2 cellular contexts compared by ENCODE assay signal in the genomic region with DNA sequence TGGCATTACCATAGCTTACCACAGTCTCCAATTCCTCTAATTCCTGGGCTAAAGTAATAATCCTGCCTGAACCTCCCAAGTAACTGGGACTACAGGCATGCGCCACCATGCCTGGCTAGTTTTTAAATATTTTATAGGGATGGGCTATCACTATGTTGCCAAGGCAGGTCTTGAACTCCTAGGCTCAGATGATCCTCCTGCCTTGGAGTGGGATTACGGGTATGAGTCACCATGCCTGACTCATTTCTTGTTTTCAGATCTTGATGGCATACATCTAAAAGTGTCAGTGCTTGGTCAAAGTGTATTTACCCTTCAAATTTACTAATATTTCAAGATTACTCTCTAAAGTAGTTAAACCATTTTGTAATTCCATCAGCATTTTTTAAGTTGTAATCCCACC.
TF ChIP-seq lines count a peak whose summit lies in the region.

No MANE protein-coding gene starts in this region.

TF ChIP-seq in A549, 52 proteins besides CTCF, POLR2A, EP300 and RAD21:
- TF ChIP-seq FOSL2 (IDR thresholded peaks at IDR 0.05), result no peak
- TF ChIP-seq FOSL2 (CRISPR knock-in tag; IDR thresholded peaks at IDR 0.05), result 0 out of 2 replicates have a peak, but pooled peaks have one; percentile 35
- TF ChIP-seq NPAS2 (CRISPR knock-in tag; IDR thresholded peaks at IDR 0.05; ENCODE audit: borderline replicate concordance), result no peak

TF ChIP-seq in K562, 482 proteins besides CTCF, POLR2A, EP300 and RAD21:
- TF ChIP-seq ZNF561 (CRISPR knock-in tag; conservative IDR thresholded peaks at IDR 0.05) (no peak), SMAD4 (CRISPR knock-in tag; conservative IDR thresholded peaks at IDR 0.05) (no peak), DEAF1 (CRISPR knock-in tag; IDR thresholded peaks at IDR 0.05) (no peak), FOSL1 (tag; conservative IDR thresholded peaks at IDR 0.05) (peak; percentile 87), JUND (IDR thresholded peaks at IDR 0.05; ENCODE audit: borderline replicate concordance, low read depth, low read length) (peak; percentile 87), JUND (tag; IDR thresholded peaks at IDR 0.05; ENCODE audit: borderline replicate concordance, low read depth, low read length) (peak; percentile 83), DPF2 (IDR thresholded peaks at IDR 0.05) (0 out of 2 replicates have a peak, but pooled peaks have one; percentile 37), SRSF1 (IDR thresholded peaks at IDR 0.05; ENCODE audit: low read depth, low read length) (no peak), ZNF77 (CRISPR knock-in tag; IDR thresholded peaks at IDR 0.05) (no peak), ARID1B (IDR thresholded peaks at IDR 0.05) (0 out of 2 replicates have a peak, but pooled peaks have one; percentile 32), MTF1 (CRISPR knock-in tag; IDR thresholded peaks at IDR 0.05; ENCODE audit: borderline replicate concordance) (no peak), FOS (IDR thresholded peaks at IDR 0.05; ENCODE audit: extremely low read depth, insufficient read length) (peak; percentile 44), ZNF551 (CRISPR knock-in tag; IDR thresholded peaks at IDR 0.05) (no peak), ESRRB (CRISPR knock-in tag; IDR thresholded peaks at IDR 0.05; ENCODE audit: borderline replicate concordance) (no peak), SLC30A9 (CRISPR knock-in tag; IDR thresholded peaks at IDR 0.05) (no peak), MXI1 (IDR thresholded peaks at IDR 0.05; ENCODE audit: low read depth, low read length) (no peak), GABPB2 (CRISPR knock-in tag; conservative IDR thresholded peaks at IDR 0.05) (no peak), SMARCE1 (IDR thresholded peaks at IDR 0.05) (0 out of 2 replicates have a peak, but pooled peaks have one; percentile 31), STAT6 (CRISPR knock-in tag; IDR thresholded peaks at IDR 0.05) (no peak), CCAR2 (IDR thresholded peaks at IDR 0.05; ENCODE audit: low read depth, low read length) (no peak), KLF16 (IDR thresholded peaks at IDR 0.05) (no peak), ZNF121 (CRISPR knock-in tag; conservative IDR thresholded peaks at IDR 0.05) (no peak), ZNF124 (CRISPR knock-in tag; IDR thresholded peaks at IDR 0.05) (no peak), JUN (IDR thresholded peaks at IDR 0.05; ENCODE audit: borderline replicate concordance, low read depth, low read length) (peak; percentile 70; the same call in 1 of the 2 replicates), JUN (CRISPR knock-in tag; IDR thresholded peaks at IDR 0.05; ENCODE audit: borderline replicate concordance) (no peak), SMARCA4 (IDR thresholded peaks at IDR 0.05) (0 out of 2 replicates have a peak, but pooled peaks have one; percentile 39), NFYB (IDR thresholded peaks at IDR 0.05; ENCODE audit: extremely low read depth, insufficient read length) (no peak), MTA1 (IDR thresholded peaks at IDR 0.05; ENCODE audit: borderline replicate concordance) (no peak), EGR1 (conservative IDR thresholded peaks at IDR 0.05) (no peak), FOXK1 (CRISPR knock-in tag; IDR thresholded peaks at IDR 0.05; ENCODE audit: borderline replicate concordance) (no peak), PHTF2 (CRISPR knock-in tag; IDR thresholded peaks at IDR 0.05) (no peak)
- TF ChIP-seq, protein P1, sequence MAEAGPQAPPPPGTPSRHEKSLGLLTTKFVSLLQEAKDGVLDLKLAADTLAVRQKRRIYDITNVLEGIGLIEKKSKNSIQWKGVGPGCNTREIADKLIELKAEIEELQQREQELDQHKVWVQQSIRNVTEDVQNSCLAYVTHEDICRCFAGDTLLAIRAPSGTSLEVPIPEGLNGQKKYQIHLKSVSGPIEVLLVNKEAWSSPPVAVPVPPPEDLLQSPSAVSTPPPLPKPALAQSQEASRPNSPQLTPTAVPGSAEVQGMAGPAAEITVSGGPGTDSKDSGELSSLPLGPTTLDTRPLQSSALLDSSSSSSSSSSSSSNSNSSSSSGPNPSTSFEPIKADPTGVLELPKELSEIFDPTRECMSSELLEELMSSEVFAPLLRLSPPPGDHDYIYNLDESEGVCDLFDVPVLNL (CRISPR knock-in tag; IDR thresholded peaks at IDR 0.05; ENCODE audit: low read depth), result no peak
- TF ChIP-seq, protein P2, sequence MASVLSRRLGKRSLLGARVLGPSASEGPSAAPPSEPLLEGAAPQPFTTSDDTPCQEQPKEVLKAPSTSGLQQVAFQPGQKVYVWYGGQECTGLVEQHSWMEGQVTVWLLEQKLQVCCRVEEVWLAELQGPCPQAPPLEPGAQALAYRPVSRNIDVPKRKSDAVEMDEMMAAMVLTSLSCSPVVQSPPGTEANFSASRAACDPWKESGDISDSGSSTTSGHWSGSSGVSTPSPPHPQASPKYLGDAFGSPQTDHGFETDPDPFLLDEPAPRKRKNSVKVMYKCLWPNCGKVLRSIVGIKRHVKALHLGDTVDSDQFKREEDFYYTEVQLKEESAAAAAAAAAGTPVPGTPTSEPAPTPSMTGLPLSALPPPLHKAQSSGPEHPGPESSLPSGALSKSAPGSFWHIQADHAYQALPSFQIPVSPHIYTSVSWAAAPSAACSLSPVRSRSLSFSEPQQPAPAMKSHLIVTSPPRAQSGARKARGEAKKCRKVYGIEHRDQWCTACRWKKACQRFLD (CRISPR knock-in tag; IDR thresholded peaks at IDR 0.05), result no peak
- TF ChIP-seq, protein P3, sequence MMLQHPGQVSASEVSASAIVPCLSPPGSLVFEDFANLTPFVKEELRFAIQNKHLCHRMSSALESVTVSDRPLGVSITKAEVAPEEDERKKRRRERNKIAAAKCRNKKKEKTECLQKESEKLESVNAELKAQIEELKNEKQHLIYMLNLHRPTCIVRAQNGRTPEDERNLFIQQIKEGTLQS (IDR thresholded peaks at IDR 0.05), result peak; percentile 86
- TF ChIP-seq, protein P3 (CRISPR knock-in tag; conservative IDR thresholded peaks at IDR 0.05), result no peak
- TF ChIP-seq, protein P4, sequence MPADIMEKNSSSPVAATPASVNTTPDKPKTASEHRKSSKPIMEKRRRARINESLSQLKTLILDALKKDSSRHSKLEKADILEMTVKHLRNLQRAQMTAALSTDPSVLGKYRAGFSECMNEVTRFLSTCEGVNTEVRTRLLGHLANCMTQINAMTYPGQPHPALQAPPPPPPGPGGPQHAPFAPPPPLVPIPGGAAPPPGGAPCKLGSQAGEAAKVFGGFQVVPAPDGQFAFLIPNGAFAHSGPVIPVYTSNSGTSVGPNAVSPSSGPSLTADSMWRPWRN (IDR thresholded peaks at IDR 0.05; ENCODE audit: low read depth), result no peak
- TF ChIP-seq, protein P5, sequence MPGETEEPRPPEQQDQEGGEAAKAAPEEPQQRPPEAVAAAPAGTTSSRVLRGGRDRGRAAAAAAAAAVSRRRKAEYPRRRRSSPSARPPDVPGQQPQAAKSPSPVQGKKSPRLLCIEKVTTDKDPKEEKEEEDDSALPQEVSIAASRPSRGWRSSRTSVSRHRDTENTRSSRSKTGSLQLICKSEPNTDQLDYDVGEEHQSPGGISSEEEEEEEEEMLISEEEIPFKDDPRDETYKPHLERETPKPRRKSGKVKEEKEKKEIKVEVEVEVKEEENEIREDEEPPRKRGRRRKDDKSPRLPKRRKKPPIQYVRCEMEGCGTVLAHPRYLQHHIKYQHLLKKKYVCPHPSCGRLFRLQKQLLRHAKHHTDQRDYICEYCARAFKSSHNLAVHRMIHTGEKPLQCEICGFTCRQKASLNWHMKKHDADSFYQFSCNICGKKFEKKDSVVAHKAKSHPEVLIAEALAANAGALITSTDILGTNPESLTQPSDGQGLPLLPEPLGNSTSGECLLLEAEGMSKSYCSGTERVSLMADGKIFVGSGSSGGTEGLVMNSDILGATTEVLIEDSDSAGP (CRISPR knock-in tag; IDR thresholded peaks at IDR 0.05), result no peak
